ENCODE assay signal across 8 cellular contexts in genomic region chr5:77210091-77211012, GRCh38. TPM values are rescaled to one million over a fixed set of nuclear protein-coding genes. Genes with fewer than 3 reads are reported as not detected.
A peak's percentile ranks its signal among the peaks of the same experiment; 100 is the strongest.
DNase-seq lines count a peak whose midpoint lies in the region; ATAC-seq and TF ChIP-seq lines count a peak whose summit lies in the region.

Gene PDE8B, plus strand, starts transcription at chr5:77210680. Its CDS starts 246 bp downstream, at chr5:77210926.

- H4K20me1 ChIP-seq in DND-41 (ENCODE audit: insufficient read depth, low read length) = no peaks in the 10 kb centered on the region

- H3K4me2 ChIP-seq in DND-41 (ENCODE audit: insufficient read depth, low read length) = no peak within 1 kb of the TSS

- ATAC-seq in DND-41 (ENCODE audit: insufficient read depth, low read depth) = peak; percentile 76
- peak; percentile 31 to 54 for ATAC-seq in natural killer cell treated with Interleukin-12 subunit alpha and Interleukin-12 subunit beta and Interleukin-15 and Interleukin-18, amount 100 ng/mL, for 72 hours
- ATAC-seq in HG02798 (IDR thresholded peaks at IDR 0.05; ENCODE audit: poor library complexity, unreplicated experiment) = no peak
- ATAC-seq in GM18870 (IDR thresholded peaks at IDR 0.05; ENCODE audit: unreplicated experiment) = no peak
- ATAC-seq in HG02759 (IDR thresholded peaks at IDR 0.05; ENCODE audit: unreplicated experiment) = no peak

- H3K9me3 ChIP-seq in DND-41 (ENCODE audit: insufficient read depth, low read length, severe bottlenecking) (no peaks in the 10 kb centered on the region), Peyer's patch (no peaks in the 10 kb centered on the region)

- no peaks in the 10 kb centered on the region for H3K36me3 ChIP-seq in DND-41 (ENCODE audit: insufficient read depth, low read length)
- no peaks in the 10 kb centered on the region for H3K36me3 ChIP-seq in Peyer's patch

- H3K27ac Mint-ChIP-seq in endothelial cell (ENCODE audit: unreplicated experiment) = peak within 1 kb of the TSS; percentile 38
- no peak within 1 kb of the TSS for H3K27ac Mint-ChIP-seq in natural killer cell treated with Interleukin-12 subunit alpha and Interleukin-12 subunit beta and Interleukin-15 and Interleukin-18, amount 100 ng/mL, for 72 hours

- peaks cover 21% of the 10 kb centered on the region for H3K27me3 Mint-ChIP-seq in endothelial cell (ENCODE audit: unreplicated experiment)
- peaks cover 58 to 73% of the 10 kb centered on the region in 2 donors for H3K27me3 Mint-ChIP-seq in natural killer cell treated with Interleukin-12 subunit alpha and Interleukin-12 subunit beta and Interleukin-15 and Interleukin-18, amount 100 ng/mL, for 72 hours

- TF ChIP-seq CTCF in DND-41 (IDR thresholded peaks at IDR 0.05; ENCODE audit: borderline replicate concordance, extremely low read depth, low read length, poor library complexity, severe bottlenecking) = no peak
- no peak for TF ChIP-seq CTCF in Peyer's patch (IDR thresholded peaks at IDR 0.05)
- no peak for TF ChIP-seq CTCF in endothelial cell (IDR thresholded peaks at IDR 0.05; ENCODE audit: unreplicated experiment)

- no peaks in the 10 kb centered on the region for H3K4me1 ChIP-seq in DND-41 (ENCODE audit: insufficient read depth, low read length)
- peaks cover 0 to 6% (median 2%) of the 10 kb centered on the region in 4 donors for H3K4me1 ChIP-seq in Peyer's patch

- no peaks in the 10 kb centered on the region for H3K9me3 Mint-ChIP-seq in endothelial cell (ENCODE audit: unreplicated experiment)
- H3K9me3 Mint-ChIP-seq in natural killer cell treated with Interleukin-12 subunit alpha and Interleukin-12 subunit beta and Interleukin-15 and Interleukin-18, amount 100 ng/mL, for 72 hours = no peaks in the 10 kb centered on the region

- H3K4me3 Mint-ChIP-seq in endothelial cell (ENCODE audit: unreplicated experiment) = peak within 1 kb of the TSS; percentile 88
- H3K4me3 Mint-ChIP-seq in natural killer cell treated with Interleukin-12 subunit alpha and Interleukin-12 subunit beta and Interleukin-15 and Interleukin-18, amount 100 ng/mL, for 72 hours = peak within 1 kb of the TSS; percentile 68

- H3K79me2 ChIP-seq in DND-41 (ENCODE audit: insufficient read depth, low read length) = no peaks in the 10 kb centered on the region

- H3K27ac ChIP-seq in DND-41 (ENCODE audit: low read length) (no peak within 1 kb of the TSS), Peyer's patch (peak within 1 kb of the TSS in 2 of 4 donors; percentile 19 to 33)

- DNase-seq in DND-41 (peak; percentile 24), Peyer's patch (peak in 1 of 3 donors; percentile 48), endothelial cell (ENCODE audit: low spot score) (no peak), GM19240 (ENCODE audit: insufficient read length, low spot score) (no peak)
- no peak for DNase-seq in natural killer cell treated with Interleukin-12 subunit alpha and Interleukin-12 subunit beta and Interleukin-15 and Interleukin-18, amount 100 ng/mL, for 72 hours (ENCODE audit: low spot score)

- no peak for TF ChIP-seq POLR2A in Peyer's patch (IDR thresholded peaks at IDR 0.05)

- H3K4me1 Mint-ChIP-seq in endothelial cell (ENCODE audit: unreplicated experiment) = peaks cover 23% of the 10 kb centered on the region
- H3K4me1 Mint-ChIP-seq in natural killer cell treated with Interleukin-12 subunit alpha and Interleukin-12 subunit beta and Interleukin-15 and Interleukin-18, amount 100 ng/mL, for 72 hours (ENCODE audit: low read depth in 2 of 2) = peaks cover 5 to 13% of the 10 kb centered on the region in 2 donors

- H2AFZ ChIP-seq in DND-41 (ENCODE audit: low read depth, low read length) = no peak within 1 kb of the TSS

- no peak within 1 kb of the TSS for H3K9ac ChIP-seq in DND-41 (ENCODE audit: low read depth, low read length)

- peaks cover 5% of the 10 kb centered on the region for H3K36me3 Mint-ChIP-seq in endothelial cell (ENCODE audit: low read depth, unreplicated experiment)
- no peaks in the 10 kb centered on the region for H3K36me3 Mint-ChIP-seq in natural killer cell treated with Interleukin-12 subunit alpha and Interleukin-12 subunit beta and Interleukin-15 and Interleukin-18, amount 100 ng/mL, for 72 hours

- H3K27me3 ChIP-seq in DND-41 (ENCODE audit: insufficient read depth, low read length, poor library complexity) = peaks cover 13% of the 10 kb centered on the region
- peaks cover 0 to 13% of the 10 kb centered on the region in 2 donors for H3K27me3 ChIP-seq in Peyer's patch

- H3K4me3 ChIP-seq in DND-41 (ENCODE audit: low read depth in 1 of 2, low read length in 2 of 2) (no peak within 1 kb of the TSS), Peyer's patch (peak within 1 kb of the TSS; percentile 9 to 65 (median 50))

RNA-seq across cellular contexts. Expression of gene PDE8B, which starts in this region (rescaled TPM):
- total RNA-seq in Peyer's patch (1 to 10 TPM in 3 of 4 donors, under 1 TPM in 1; 0.94 to 3.1 (median 1.9) TPM), endothelial cell (ENCODE audit: unreplicated experiment) (7.8 TPM)
- not detected for total RNA-seq in natural killer cell treated with Interleukin-12 subunit alpha and Interleukin-12 subunit beta and Interleukin-15 and Interleukin-18, amount 100 ng/mL, for 72 hours

Comparison
In these comparisons a context has a peak if more than half of its experiments do, and no peak if none do; other contexts are left out.
1. Peak in ATAC-seq in natural killer cell treated with Interleukin-12 subunit alpha and Interleukin-12 subunit beta and Interleukin-15 and Interleukin-18, amount 100 ng/mL, for 72 hours; RNA of the gene not detected or under 1 TPM.
2. H3K4me3 ChIP-seq: peak in Peyer's patch (4 of 4); none in DND-41 (0 of 2).